ENCODE assay signal across 2 cellular contexts in genomic region chr1:169768161-169768560, GRCh38.
A peak's percentile ranks its signal among the peaks of the same experiment; 100 is the strongest.
TF ChIP-seq lines count a peak whose summit lies in the region.

No MANE protein-coding gene starts in this region.

TF ChIP-seq in liver, 16 proteins besides CTCF, POLR2A, EP300 and RAD21:
- peak; percentile 9 to 32 for TF ChIP-seq RXRA (IDR thresholded peaks at IDR 0.05)
- TF ChIP-seq YY1 (IDR thresholded peaks at IDR 0.05), result peak; percentile 29
- TF ChIP-seq FOXA1 (IDR thresholded peaks at IDR 0.05), result peak; percentile 15
- TF ChIP-seq JUND (IDR thresholded peaks at IDR 0.05), result peak in 1 of 2 donors; percentile 9
- TF ChIP-seq HNF4G (IDR thresholded peaks at IDR 0.05), result peak; percentile 22
- TF ChIP-seq GABPA (IDR thresholded peaks at IDR 0.05 in 1 of 2, conservative IDR thresholded peaks at IDR 0.05 in 1 of 2), result no peak
- TF ChIP-seq HNF4A (conservative IDR thresholded peaks at IDR 0.05), result peak; percentile 54 to 64
- no peak for TF ChIP-seq ATF3 (IDR thresholded peaks at IDR 0.05)
- peak; percentile 36 for TF ChIP-seq SP1 (IDR thresholded peaks at IDR 0.05)
- TF ChIP-seq MAX (IDR thresholded peaks at IDR 0.05), result no peak
- TF ChIP-seq FOXA2 (IDR thresholded peaks at IDR 0.05), result peak; percentile 36

TF ChIP-seq in HepG2, 621 proteins besides CTCF, POLR2A, EP300 and RAD21:
- no peak for TF ChIP-seq SCMH1 (CRISPR knock-in tag; IDR thresholded peaks at IDR 0.05; ENCODE audit: borderline replicate concordance)
- TF ChIP-seq ARID5B (CRISPR knock-in tag; IDR thresholded peaks at IDR 0.05), result no peak
TF ChIP-seq in HepG2: peak in this region for 0.
